ENCODE assay signal across 1 cellular context in the genomic region with DNA sequence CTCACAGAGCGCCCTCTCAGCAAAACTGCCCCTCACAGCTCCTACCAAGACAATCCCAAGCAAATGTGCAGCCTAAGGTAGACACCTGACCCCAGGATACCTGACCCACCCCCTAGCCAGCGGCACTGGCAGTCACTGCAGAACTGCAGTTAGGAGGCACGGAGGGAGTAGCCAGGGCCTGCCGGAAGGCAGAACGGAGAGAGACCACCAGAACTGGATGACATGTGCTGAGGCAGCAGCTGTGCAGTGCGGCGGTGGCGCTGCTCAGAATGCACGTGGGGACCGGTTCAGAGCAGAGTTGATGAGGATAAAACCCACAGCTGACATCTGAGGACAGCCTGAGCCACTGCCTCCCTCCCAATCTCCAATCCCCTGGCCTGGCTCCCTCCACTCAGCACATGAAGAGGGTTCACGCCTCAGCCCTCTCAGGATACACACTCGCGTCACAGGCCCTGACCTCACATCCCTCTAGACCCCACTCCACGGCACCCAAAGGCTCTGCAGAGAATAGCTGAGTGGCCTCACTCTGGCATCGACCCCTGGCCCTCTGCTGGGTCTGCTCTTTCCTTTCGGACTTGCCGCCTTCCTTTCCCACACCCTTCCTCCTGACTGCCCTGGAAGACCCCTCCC.
TF ChIP-seq lines count a peak whose summit lies in the region.

No MANE protein-coding gene starts in this region.

TF ChIP-seq in WTC11, 78 proteins besides CTCF, POLR2A, EP300 and RAD21:
- TF ChIP-seq, protein P1, sequence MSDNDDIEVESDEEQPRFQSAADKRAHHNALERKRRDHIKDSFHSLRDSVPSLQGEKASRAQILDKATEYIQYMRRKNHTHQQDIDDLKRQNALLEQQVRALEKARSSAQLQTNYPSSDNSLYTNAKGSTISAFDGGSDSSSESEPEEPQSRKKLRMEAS (CRISPR knock-in tag; IDR thresholded peaks at IDR 0.05): no peak
- TF ChIP-seq RELA (CRISPR knock-in tag; IDR thresholded peaks at IDR 0.05; ENCODE audit: borderline replicate concordance) (no peak), ETV6 (CRISPR knock-in tag; IDR thresholded peaks at IDR 0.05) (no peak), PRRX2 (CRISPR knock-in tag; IDR thresholded peaks at IDR 0.05) (no peak), GABPB1 (CRISPR knock-in tag; IDR thresholded peaks at IDR 0.05) (no peak), NR3C1 (CRISPR knock-in tag; conservative IDR thresholded peaks at IDR 0.05; ENCODE audit: low read depth) (no peak), ZNF423 (CRISPR knock-in tag; IDR thresholded peaks at IDR 0.05) (no peak), ZNF263 (CRISPR knock-in tag; IDR thresholded peaks at IDR 0.05; ENCODE audit: low read depth) (no peak), CREB1 (CRISPR knock-in tag; IDR thresholded peaks at IDR 0.05) (no peak), MXD4 (CRISPR knock-in tag; IDR thresholded peaks at IDR 0.05; ENCODE audit: borderline replicate concordance) (no peak)
- TF ChIP-seq, protein P2, sequence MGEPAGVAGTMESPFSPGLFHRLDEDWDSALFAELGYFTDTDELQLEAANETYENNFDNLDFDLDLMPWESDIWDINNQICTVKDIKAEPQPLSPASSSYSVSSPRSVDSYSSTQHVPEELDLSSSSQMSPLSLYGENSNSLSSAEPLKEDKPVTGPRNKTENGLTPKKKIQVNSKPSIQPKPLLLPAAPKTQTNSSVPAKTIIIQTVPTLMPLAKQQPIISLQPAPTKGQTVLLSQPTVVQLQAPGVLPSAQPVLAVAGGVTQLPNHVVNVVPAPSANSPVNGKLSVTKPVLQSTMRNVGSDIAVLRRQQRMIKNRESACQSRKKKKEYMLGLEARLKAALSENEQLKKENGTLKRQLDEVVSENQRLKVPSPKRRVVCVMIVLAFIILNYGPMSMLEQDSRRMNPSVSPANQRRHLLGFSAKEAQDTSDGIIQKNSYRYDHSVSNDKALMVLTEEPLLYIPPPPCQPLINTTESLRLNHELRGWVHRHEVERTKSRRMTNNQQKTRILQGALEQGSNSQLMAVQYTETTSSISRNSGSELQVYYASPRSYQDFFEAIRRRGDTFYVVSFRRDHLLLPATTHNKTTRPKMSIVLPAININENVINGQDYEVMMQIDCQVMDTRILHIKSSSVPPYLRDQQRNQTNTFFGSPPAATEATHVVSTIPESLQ (CRISPR knock-in tag; IDR thresholded peaks at IDR 0.05): no peak
- TF ChIP-seq, protein P3, sequence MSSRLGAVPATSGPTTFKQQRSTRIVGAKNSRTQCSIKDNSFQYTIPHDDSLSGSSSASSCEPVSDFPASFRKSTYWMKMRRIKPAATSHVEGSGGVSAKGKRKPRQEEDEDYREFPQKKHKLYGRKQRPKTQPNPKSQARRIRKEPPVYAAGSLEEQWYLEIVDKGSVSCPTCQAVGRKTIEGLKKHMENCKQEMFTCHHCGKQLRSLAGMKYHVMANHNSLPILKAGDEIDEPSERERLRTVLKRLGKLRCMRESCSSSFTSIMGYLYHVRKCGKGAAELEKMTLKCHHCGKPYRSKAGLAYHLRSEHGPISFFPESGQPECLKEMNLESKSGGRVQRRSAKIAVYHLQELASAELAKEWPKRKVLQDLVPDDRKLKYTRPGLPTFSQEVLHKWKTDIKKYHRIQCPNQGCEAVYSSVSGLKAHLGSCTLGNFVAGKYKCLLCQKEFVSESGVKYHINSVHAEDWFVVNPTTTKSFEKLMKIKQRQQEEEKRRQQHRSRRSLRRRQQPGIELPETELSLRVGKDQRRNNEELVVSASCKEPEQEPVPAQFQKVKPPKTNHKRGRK (CRISPR knock-in tag; IDR thresholded peaks at IDR 0.05; ENCODE audit: borderline replicate concordance): no peak
- TF ChIP-seq, protein P4, sequence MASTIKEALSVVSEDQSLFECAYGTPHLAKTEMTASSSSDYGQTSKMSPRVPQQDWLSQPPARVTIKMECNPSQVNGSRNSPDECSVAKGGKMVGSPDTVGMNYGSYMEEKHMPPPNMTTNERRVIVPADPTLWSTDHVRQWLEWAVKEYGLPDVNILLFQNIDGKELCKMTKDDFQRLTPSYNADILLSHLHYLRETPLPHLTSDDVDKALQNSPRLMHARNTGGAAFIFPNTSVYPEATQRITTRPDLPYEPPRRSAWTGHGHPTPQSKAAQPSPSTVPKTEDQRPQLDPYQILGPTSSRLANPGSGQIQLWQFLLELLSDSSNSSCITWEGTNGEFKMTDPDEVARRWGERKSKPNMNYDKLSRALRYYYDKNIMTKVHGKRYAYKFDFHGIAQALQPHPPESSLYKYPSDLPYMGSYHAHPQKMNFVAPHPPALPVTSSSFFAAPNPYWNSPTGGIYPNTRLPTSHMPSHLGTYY (CRISPR knock-in tag; IDR thresholded peaks at IDR 0.05): no peak
- TF ChIP-seq, protein P5, sequence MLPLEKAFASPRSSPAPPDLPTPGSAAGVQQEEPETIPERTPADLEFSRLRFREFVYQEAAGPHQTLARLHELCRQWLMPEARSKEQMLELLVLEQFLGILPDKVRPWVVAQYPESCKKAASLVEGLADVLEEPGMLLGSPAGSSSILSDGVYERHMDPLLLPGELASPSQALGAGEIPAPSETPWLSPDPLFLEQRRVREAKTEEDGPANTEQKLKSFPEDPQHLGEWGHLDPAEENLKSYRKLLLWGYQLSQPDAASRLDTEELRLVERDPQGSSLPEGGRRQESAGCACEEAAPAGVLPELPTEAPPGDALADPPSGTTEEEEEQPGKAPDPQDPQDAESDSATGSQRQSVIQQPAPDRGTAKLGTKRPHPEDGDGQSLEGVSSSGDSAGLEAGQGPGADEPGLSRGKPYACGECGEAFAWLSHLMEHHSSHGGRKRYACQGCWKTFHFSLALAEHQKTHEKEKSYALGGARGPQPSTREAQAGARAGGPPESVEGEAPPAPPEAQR (CRISPR knock-in tag; IDR thresholded peaks at IDR 0.05): no peak
- TF ChIP-seq, protein P6, sequence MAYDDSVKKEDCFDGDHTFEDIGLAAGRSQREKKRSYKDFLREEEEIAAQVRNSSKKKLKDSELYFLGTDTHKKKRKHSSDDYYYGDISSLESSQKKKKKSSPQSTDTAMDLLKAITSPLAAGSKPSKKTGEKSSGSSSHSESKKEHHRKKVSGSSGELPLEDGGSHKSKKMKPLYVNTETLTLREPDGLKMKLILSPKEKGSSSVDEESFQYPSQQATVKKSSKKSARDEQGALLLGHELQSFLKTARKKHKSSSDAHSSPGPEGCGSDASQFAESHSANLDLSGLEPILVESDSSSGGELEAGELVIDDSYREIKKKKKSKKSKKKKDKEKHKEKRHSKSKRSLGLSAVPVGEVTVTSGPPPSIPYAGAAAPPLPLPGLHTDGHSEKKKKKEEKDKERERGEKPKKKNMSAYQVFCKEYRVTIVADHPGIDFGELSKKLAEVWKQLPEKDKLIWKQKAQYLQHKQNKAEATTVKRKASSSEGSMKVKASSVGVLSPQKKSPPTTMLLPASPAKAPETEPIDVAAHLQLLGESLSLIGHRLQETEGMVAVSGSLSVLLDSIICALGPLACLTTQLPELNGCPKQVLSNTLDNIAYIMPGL (CRISPR knock-in tag; IDR thresholded peaks at IDR 0.05): no peak
- TF ChIP-seq, protein P7, sequence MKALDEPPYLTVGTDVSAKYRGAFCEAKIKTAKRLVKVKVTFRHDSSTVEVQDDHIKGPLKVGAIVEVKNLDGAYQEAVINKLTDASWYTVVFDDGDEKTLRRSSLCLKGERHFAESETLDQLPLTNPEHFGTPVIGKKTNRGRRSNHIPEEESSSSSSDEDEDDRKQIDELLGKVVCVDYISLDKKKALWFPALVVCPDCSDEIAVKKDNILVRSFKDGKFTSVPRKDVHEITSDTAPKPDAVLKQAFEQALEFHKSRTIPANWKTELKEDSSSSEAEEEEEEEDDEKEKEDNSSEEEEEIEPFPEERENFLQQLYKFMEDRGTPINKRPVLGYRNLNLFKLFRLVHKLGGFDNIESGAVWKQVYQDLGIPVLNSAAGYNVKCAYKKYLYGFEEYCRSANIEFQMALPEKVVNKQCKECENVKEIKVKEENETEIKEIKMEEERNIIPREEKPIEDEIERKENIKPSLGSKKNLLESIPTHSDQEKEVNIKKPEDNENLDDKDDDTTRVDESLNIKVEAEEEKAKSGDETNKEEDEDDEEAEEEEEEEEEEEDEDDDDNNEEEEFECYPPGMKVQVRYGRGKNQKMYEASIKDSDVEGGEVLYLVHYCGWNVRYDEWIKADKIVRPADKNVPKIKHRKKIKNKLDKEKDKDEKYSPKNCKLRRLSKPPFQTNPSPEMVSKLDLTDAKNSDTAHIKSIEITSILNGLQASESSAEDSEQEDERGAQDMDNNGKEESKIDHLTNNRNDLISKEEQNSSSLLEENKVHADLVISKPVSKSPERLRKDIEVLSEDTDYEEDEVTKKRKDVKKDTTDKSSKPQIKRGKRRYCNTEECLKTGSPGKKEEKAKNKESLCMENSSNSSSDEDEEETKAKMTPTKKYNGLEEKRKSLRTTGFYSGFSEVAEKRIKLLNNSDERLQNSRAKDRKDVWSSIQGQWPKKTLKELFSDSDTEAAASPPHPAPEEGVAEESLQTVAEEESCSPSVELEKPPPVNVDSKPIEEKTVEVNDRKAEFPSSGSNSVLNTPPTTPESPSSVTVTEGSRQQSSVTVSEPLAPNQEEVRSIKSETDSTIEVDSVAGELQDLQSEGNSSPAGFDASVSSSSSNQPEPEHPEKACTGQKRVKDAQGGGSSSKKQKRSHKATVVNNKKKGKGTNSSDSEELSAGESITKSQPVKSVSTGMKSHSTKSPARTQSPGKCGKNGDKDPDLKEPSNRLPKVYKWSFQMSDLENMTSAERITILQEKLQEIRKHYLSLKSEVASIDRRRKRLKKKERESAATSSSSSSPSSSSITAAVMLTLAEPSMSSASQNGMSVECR (CRISPR knock-in tag; IDR thresholded peaks at IDR 0.05; ENCODE audit: borderline replicate concordance): no peak
